ENCODE assay signal across 21 cellular contexts in the genomic region with DNA sequence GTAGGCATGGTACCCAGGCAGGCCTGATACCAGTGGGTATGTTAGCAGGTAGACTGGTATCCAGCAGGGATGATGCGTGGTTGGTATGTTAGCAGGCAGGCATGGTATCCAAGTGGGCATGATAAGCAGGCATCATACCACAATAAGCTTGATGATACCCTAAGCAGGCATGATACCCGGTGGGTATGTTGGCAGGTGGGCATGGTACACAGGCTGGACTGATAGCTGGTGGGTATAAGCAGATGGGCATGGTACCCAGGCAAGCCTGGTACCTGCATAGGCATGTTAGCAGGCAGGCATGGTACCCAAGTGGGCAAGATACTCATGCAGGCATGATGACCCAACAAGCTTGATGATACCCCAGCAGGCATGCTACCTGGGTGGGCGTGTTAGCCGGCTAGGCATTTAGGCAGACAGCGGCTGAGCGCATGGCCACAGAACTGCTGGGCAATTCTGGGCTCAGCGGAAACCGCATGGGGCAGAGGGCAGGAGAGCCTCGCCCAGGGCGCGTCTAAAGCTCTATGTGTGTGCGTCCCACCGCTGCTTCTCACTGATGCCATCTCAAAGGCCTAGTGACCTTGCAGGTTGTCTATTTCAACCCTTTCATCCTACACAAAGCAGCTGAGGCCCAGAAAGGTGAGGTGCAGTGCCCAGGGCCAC. TPM values are rescaled to one million over a fixed set of nuclear protein-coding genes. Genes with fewer than 3 reads are reported as not detected.
DNase-seq lines count a peak whose midpoint lies in the region; ATAC-seq and TF ChIP-seq lines count a peak whose summit lies in the region.
"Had no signal": no experiment of that assay in that cellular context is flagged by ENCODE, and none has a peak within 500 bp of the region (broad histone marks: within the 10 kb centered on the region; RNA-seq: fewer than 3 reads in every experiment).

No MANE protein-coding gene starts in this region.

- peak overlapping the region in 1 of 2 donors; percentile 27 for H3K27ac Mint-ChIP-seq in effector memory CD8-positive, alpha-beta T cell
- H3K27ac Mint-ChIP-seq: activated CD8-positive, alpha-beta T cell treated with anti-CD3 and anti-CD28 coated beads for 36 hours had no signal

- no peak overlapping the region for H3K4me3 ChIP-seq in heart right ventricle
- H3K4me3 ChIP-seq in osteoblast (ENCODE audit: insufficient read depth, low read length): no peak overlapping the region
- H3K4me3 ChIP-seq: dorsolateral prefrontal cortex, testis had no signal

- H3K36me3 Mint-ChIP-seq in effector memory CD8-positive, alpha-beta T cell (ENCODE audit: insufficient read depth): peaks cover 36% of the 10 kb centered on the region

- WGBS in heart right ventricle, 2 donors: 96 to 98% methylated on average over 13 of the region's 13 CpGs

- H3K9me3 Mint-ChIP-seq in effector memory CD8-positive, alpha-beta T cell: no peaks in the 10 kb centered on the region
- H3K9me3 Mint-ChIP-seq: activated CD8-positive, alpha-beta T cell treated with anti-CD3 and anti-CD28 coated beads for 36 hours; mesothelial cell of epicardium had no signal

- DNase-seq in Right ventricle myocardium inferior (ENCODE audit: missing footprints) (peak; percentile 55), heart right ventricle (no peak), RWPE1 (ENCODE audit: low spot score) (no peak), osteoblast (ENCODE audit: insufficient read length, low spot score, missing footprints) (peak; percentile 86)
- no peak for DNase-seq in effector memory CD8-positive, alpha-beta T cell
- DNase-seq in stimulated activated CD4-positive, alpha-beta T cell treated with anti-CD3 and anti-CD28 coated beads, Interleukin-12 subunit alpha, Interleukin-12 subunit beta, amount 100 ng/mL, for 4 hours: no peak
- DNase-seq: ACHN; activated CD8-positive, alpha-beta T cell treated with anti-CD3 and anti-CD28 coated beads for 36 hours; activated T-cell treated with anti-CD3 and anti-CD28 coated beads, Interleukin-2, amount 50 U/mL, for 1 hour; dorsolateral prefrontal cortex; NCI-H1105; NCI-H526; nucleus accumbens; SHP77; testis; WERI-Rb-1 had no signal

- H3K79me2 ChIP-seq in osteoblast (ENCODE audit: insufficient read depth, low read length): peaks cover 30% of the 10 kb centered on the region

- H3K36me3 ChIP-seq in heart right ventricle: peaks cover 0 to 58% (median 14%) of the 10 kb centered on the region in 9 donors
- H3K36me3 ChIP-seq in osteoblast (ENCODE audit: insufficient read depth, low read length): peaks cover 12% of the 10 kb centered on the region

- TF ChIP-seq CTCF in heart right ventricle (IDR thresholded peaks at IDR 0.05) (no peak), RWPE1 (conservative IDR thresholded peaks at IDR 0.05; ENCODE audit: low read depth) (no peak), osteoblast (IDR thresholded peaks at IDR 0.05; ENCODE audit: extremely low read depth, low read depth, low read length) (no peak)

- POLR2A ChIA-PET in RWPE1 (lab: Yijun Ruan, JAX; ENCODE audit: low non-redundant PET): no interaction called here

- peaks cover 6 to 42% (median 19%) of the 10 kb centered on the region in 9 donors for H3K4me1 ChIP-seq in heart right ventricle
- H3K4me1 ChIP-seq in osteoblast (ENCODE audit: insufficient read depth, low read length): peaks cover 11% of the 10 kb centered on the region

- no peaks in the 10 kb centered on the region for H3K9me3 ChIP-seq in heart right ventricle
- H3K9me3 ChIP-seq in osteoblast (ENCODE audit: low read depth, low read length): no peaks in the 10 kb centered on the region
- H3K9me3 ChIP-seq: testis had no signal

- H3K27me3 ChIP-seq in heart right ventricle (peaks cover 0 to 9% (median 0%) of the 10 kb centered on the region in 7 donors), osteoblast (ENCODE audit: insufficient read depth, low read length) (no peaks in the 10 kb centered on the region)
- H3K27me3 ChIP-seq: dorsolateral prefrontal cortex, testis had no signal

- CTCF ChIA-PET in RWPE1 (lab: Yijun Ruan, JAX): no interaction called here

- H3K27me3 Mint-ChIP-seq in effector memory CD8-positive, alpha-beta T cell: no peaks in the 10 kb centered on the region
- H3K27me3 Mint-ChIP-seq: activated CD8-positive, alpha-beta T cell treated with anti-CD3 and anti-CD28 coated beads for 36 hours had no signal

- H4K20me1 ChIP-seq in osteoblast (ENCODE audit: insufficient read depth, low read length): peaks cover 26% of the 10 kb centered on the region

- ATAC-seq in Right ventricle myocardium inferior: no peak
- no peak for ATAC-seq in heart right ventricle
- no peak for ATAC-seq in effector memory CD8-positive, alpha-beta T cell (replicated peaks)
- no peak for ATAC-seq in HG02610 (IDR thresholded peaks at IDR 0.05; ENCODE audit: unreplicated experiment)
- no peak for ATAC-seq in HG03196 (IDR thresholded peaks at IDR 0.05; ENCODE audit: unreplicated experiment)
- ATAC-seq: activated CD8-positive, alpha-beta T cell treated with anti-CD3 and anti-CD28 coated beads for 36 hours had no signal

- peak overlapping the region; percentile 32 to 95 for H3K4me3 Mint-ChIP-seq in effector memory CD8-positive, alpha-beta T cell

- H3K27ac ChIP-seq in heart right ventricle: no peak overlapping the region
- H3K27ac ChIP-seq in RWPE1: peak overlapping the region; percentile 70
- H3K27ac ChIP-seq in osteoblast (ENCODE audit: low read depth, low read length): no peak overlapping the region
- H3K27ac ChIP-seq: dorsolateral prefrontal cortex, testis, WERI-Rb-1 had no signal

- H3K4me2 ChIP-seq in osteoblast (ENCODE audit: insufficient read depth, low read length): no peak overlapping the region

- H3K4me1 Mint-ChIP-seq in effector memory CD8-positive, alpha-beta T cell (ENCODE audit: low read depth in 2 of 2): peaks cover 18 to 27% of the 10 kb centered on the region in 2 donors

- intact Hi-C loops in Right ventricle myocardium inferior (cut with DNase I): no loop called here
- intact Hi-C loops in heart right ventricle (cut with DNase I): loop anchor here in 1 of 10 donors (5.0 to 10.0 kb wide), 2 partner anchors 47 to 71 kb away; a partner anchor contains a TSS

- H2AFZ ChIP-seq in osteoblast (ENCODE audit: low read length): no peak overlapping the region

RNA-seq across cellular contexts. Expression of a gene that starts 2.3 kb away (rescaled TPM):
- total RNA-seq in Right ventricle myocardium inferior (12.4 TPM), heart right ventricle (10 to 100 TPM in 9 of 10 donors, 1 to 10 TPM in 1; 7.3 to 18.0 (median 14.0) TPM), osteoblast (15.9 and 19.4 TPM in 2 replicates)
- 10 to 100 TPM in 1 of 2 donors, 1 to 10 TPM in 1; 10.0 to 21.7 TPM for polyA plus RNA-seq in heart right ventricle

RNA-seq across cellular contexts. Expression of a gene that starts 2.4 kb away (rescaled TPM):
- 3.9 TPM for total RNA-seq in Right ventricle myocardium inferior
- total RNA-seq in heart right ventricle: 1 to 10 TPM; 3.9 to 8.6 (median 5.1) TPM
- polyA plus RNA-seq in heart right ventricle: 1 to 10 TPM; 3.0 to 5.6 TPM
- 12.7 and 17.4 TPM in 2 replicates for total RNA-seq in osteoblast

RNA-seq across cellular contexts. Expression of a gene that starts 42.8 kb away (rescaled TPM):
- 28.6 TPM for total RNA-seq in Right ventricle myocardium inferior
- total RNA-seq in heart right ventricle: 10 to 100 TPM; 26.0 to 97.0 (median 31.7) TPM
- 10 to 100 TPM; 13.1 to 58.7 TPM for polyA plus RNA-seq in heart right ventricle
- 134 and 143 TPM in 2 replicates for total RNA-seq in osteoblast

RNA-seq across cellular contexts. Expression of a gene that starts 48.0 kb away (rescaled TPM):
- total RNA-seq in Right ventricle myocardium inferior (not detected), heart right ventricle (under 1 TPM in 4 of 10 donors, not detected in 6; 0.11 to 0.33 (median 0.14) TPM), osteoblast (not detected in 2 replicates)
- polyA plus RNA-seq in heart right ventricle: under 1 TPM; 0.12 to 0.22 TPM
- total RNA-seq: LHCN-M2; T-helper 1 cell treated with Interleukin-12 subunit alpha and Interleukin-12 subunit beta and Interleukin-4 antibody, amounts not matched to agents 30 ng/mL and 1 ng/mL, for 36 hours had no signal

Comparison
In these comparisons a context has a peak if more than half of its experiments do, and no peak if none do; other contexts are left out.
1. DNase-seq: peak in Right ventricle myocardium inferior (single experiment) and osteoblast (single experiment); none in heart right ventricle (0 of 2), RWPE1 (single experiment), effector memory CD8-positive, alpha-beta T cell (0 of 3) and stimulated activated CD4-positive, alpha-beta T cell treated with anti-CD3 and anti-CD28 coated beads, Interleukin-12 subunit alpha, Interleukin-12 subunit beta, amount 100 ng/mL, for 4 hours (single experiment).